In genomic region chr20:53939554-53940355, GRCh38 we compare ENCODE assay signal across 1 cellular context.
TF ChIP-seq lines count a peak whose summit lies in the region.

No MANE protein-coding gene starts in this region.

TF ChIP-seq in HepG2, 621 proteins besides CTCF, POLR2A, EP300 and RAD21 (continued from another document and continues in another):
- TF ChIP-seq CREM (IDR thresholded peaks at IDR 0.05) (no peak; the same call in none of the 2 replicates), CREM (CRISPR knock-in tag; IDR thresholded peaks at IDR 0.05) (no peak), ZNF710 (CRISPR knock-in tag; IDR thresholded peaks at IDR 0.05; ENCODE audit: borderline replicate concordance) (no peak; the same call in 1 of the 2 replicates), ZNF530 (CRISPR knock-in tag; IDR thresholded peaks at IDR 0.05; ENCODE audit: low read depth) (no peak), PRMT3 (CRISPR knock-in tag; IDR thresholded peaks at IDR 0.05; ENCODE audit: borderline replicate concordance, low read depth) (no peak), NKX3-1 (CRISPR knock-in tag; IDR thresholded peaks at IDR 0.05) (no peak), U2AF1 (optimal IDR thresholded peaks at IDR 0.05; ENCODE audit: low read depth, low read length) (no peak), CBX1 (IDR thresholded peaks at IDR 0.05; ENCODE audit: low read depth) (peak; percentile 55), AGO2 (optimal IDR thresholded peaks at IDR 0.05; ENCODE audit: low read depth, low read length) (no peak), CEBPB (IDR thresholded peaks at IDR 0.05; ENCODE audit: borderline replicate concordance, low read depth, low read length) (peak; percentile 92), ZNF331 (CRISPR knock-in tag; IDR thresholded peaks at IDR 0.05) (peak; percentile 73; the same call in 1 of the 2 replicates), FOXM1 (CRISPR knock-in tag; IDR thresholded peaks at IDR 0.05) (peak; percentile 25; the same call in 1 of the 2 replicates), GTF2F1 (IDR thresholded peaks at IDR 0.05; ENCODE audit: low read length) (no peak), SMARCC2 (IDR thresholded peaks at IDR 0.05) (no peak), ZNF136 (CRISPR knock-in tag; IDR thresholded peaks at IDR 0.05; ENCODE audit: low read depth) (no peak), ATF7-NPFF (CRISPR knock-in tag; IDR thresholded peaks at IDR 0.05; ENCODE audit: low read depth) (no peak), CEBPG (CRISPR knock-in tag; IDR thresholded peaks at IDR 0.05) (peak; percentile 97), GATAD2A (CRISPR knock-in tag; IDR thresholded peaks at IDR 0.05) (peak; percentile 81), JDP2 (CRISPR knock-in tag; IDR thresholded peaks at IDR 0.05; ENCODE audit: borderline replicate concordance) (no peak), ZSCAN25 (CRISPR knock-in tag; IDR thresholded peaks at IDR 0.05) (0 out of 2 replicates have a peak, but pooled peaks have one; percentile 48), SIX4 (CRISPR knock-in tag; IDR thresholded peaks at IDR 0.05) (no peak), ZNF703 (CRISPR knock-in tag; IDR thresholded peaks at IDR 0.05; ENCODE audit: borderline replicate concordance) (no peak), CHCHD3 (CRISPR knock-in tag; IDR thresholded peaks at IDR 0.05) (no peak), PAX8 (CRISPR knock-in tag; IDR thresholded peaks at IDR 0.05; ENCODE audit: borderline replicate concordance) (no peak), PPARG (CRISPR knock-in tag; conservative IDR thresholded peaks at IDR 0.05) (peak; percentile 83), SP2 (CRISPR knock-in tag; IDR thresholded peaks at IDR 0.05) (no peak), BRF2 (CRISPR knock-in tag; IDR thresholded peaks at IDR 0.05) (peak; percentile 68; the same call in 1 of the 2 replicates), TEAD3 (CRISPR knock-in tag; optimal IDR thresholded peaks at IDR 0.05; ENCODE audit: borderline replicate concordance) (peak; percentile 1), PAF1 (CRISPR knock-in tag; IDR thresholded peaks at IDR 0.05) (no peak), HIVEP1 (CRISPR knock-in tag; IDR thresholded peaks at IDR 0.05) (no peak), IKZF5 (CRISPR knock-in tag; IDR thresholded peaks at IDR 0.05) (peak; percentile 92), ZNF629 (CRISPR knock-in tag; conservative IDR thresholded peaks at IDR 0.05) (no peak), ZNF431 (CRISPR knock-in tag; IDR thresholded peaks at IDR 0.05; ENCODE audit: borderline replicate concordance, low read depth) (no peak), GFI1 (CRISPR knock-in tag; IDR thresholded peaks at IDR 0.05; ENCODE audit: borderline replicate concordance) (no peak), ZNF230 (CRISPR knock-in tag; IDR thresholded peaks at IDR 0.05) (0 out of 2 replicates have a peak, but pooled peaks have one; percentile 57), HOXA3 (CRISPR knock-in tag; IDR thresholded peaks at IDR 0.05) (peak; percentile 59; the same call in 1 of the 2 replicates), TAF15 (IDR thresholded peaks at IDR 0.05; ENCODE audit: low read depth, low read length, poor library complexity, severe bottlenecking) (no peak), NFRKB (IDR thresholded peaks at IDR 0.05) (no peak), ZNF335 (CRISPR knock-in tag; IDR thresholded peaks at IDR 0.05) (peak; percentile 51; the same call in 1 of the 2 replicates), ZNF383 (CRISPR knock-in tag; IDR thresholded peaks at IDR 0.05; ENCODE audit: borderline replicate concordance) (no peak), NR1H2 (CRISPR knock-in tag; IDR thresholded peaks at IDR 0.05; ENCODE audit: borderline replicate concordance, low read depth) (no peak)
- TF ChIP-seq, protein P1, sequence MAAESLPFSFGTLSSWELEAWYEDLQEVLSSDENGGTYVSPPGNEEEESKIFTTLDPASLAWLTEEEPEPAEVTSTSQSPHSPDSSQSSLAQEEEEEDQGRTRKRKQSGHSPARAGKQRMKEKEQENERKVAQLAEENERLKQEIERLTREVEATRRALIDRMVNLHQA (CRISPR knock-in tag; IDR thresholded peaks at IDR 0.05): no peak
- TF ChIP-seq, protein P2, sequence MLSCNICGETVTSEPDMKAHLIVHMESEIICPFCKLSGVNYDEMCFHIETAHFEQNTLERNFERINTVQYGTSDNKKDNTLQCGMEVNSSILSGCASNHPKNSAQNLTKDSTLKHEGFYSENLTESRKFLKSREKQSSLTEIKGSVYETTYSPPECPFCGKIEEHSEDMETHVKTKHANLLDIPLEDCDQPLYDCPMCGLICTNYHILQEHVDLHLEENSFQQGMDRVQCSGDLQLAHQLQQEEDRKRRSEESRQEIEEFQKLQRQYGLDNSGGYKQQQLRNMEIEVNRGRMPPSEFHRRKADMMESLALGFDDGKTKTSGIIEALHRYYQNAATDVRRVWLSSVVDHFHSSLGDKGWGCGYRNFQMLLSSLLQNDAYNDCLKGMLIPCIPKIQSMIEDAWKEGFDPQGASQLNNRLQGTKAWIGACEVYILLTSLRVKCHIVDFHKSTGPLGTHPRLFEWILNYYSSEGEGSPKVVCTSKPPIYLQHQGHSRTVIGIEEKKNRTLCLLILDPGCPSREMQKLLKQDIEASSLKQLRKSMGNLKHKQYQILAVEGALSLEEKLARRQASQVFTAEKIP (CRISPR knock-in tag; IDR thresholded peaks at IDR 0.05; ENCODE audit: borderline replicate concordance): no peak
- TF ChIP-seq, protein P3, sequence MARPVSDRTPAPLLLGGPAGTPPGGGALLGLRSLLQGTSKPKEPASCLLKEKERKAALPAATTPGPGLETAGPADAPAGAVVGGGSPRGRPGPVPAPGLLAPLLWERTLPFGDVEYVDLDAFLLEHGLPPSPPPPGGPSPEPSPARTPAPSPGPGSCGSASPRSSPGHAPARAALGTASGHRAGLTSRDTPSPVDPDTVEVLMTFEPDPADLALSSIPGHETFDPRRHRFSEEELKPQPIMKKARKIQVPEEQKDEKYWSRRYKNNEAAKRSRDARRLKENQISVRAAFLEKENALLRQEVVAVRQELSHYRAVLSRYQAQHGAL (CRISPR knock-in tag; IDR thresholded peaks at IDR 0.05; ENCODE audit: not compliant biosample characterization): peak; percentile 28
- TF ChIP-seq, protein P4, sequence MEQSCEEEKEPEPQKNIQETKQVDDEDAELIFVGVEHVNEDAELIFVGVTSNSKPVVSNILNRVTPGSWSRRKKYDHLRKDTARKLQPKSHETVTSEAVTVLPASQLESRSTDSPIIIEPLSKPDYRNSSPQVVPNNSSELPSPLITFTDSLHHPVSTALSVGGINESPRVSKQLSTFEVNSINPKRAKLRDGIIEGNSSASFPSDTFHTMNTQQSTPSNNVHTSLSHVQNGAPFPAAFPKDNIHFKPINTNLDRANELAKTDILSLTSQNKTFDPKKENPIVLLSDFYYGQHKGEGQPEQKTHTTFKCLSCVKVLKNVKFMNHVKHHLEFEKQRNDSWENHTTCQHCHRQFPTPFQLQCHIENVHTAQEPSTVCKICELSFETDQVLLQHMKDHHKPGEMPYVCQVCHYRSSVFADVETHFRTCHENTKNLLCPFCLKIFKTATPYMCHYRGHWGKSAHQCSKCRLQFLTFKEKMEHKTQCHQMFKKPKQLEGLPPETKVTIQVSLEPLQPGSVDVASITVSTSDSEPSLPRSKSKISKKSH (CRISPR knock-in tag; IDR thresholded peaks at IDR 0.05; ENCODE audit: borderline replicate concordance): no peak
- TF ChIP-seq, protein P5, sequence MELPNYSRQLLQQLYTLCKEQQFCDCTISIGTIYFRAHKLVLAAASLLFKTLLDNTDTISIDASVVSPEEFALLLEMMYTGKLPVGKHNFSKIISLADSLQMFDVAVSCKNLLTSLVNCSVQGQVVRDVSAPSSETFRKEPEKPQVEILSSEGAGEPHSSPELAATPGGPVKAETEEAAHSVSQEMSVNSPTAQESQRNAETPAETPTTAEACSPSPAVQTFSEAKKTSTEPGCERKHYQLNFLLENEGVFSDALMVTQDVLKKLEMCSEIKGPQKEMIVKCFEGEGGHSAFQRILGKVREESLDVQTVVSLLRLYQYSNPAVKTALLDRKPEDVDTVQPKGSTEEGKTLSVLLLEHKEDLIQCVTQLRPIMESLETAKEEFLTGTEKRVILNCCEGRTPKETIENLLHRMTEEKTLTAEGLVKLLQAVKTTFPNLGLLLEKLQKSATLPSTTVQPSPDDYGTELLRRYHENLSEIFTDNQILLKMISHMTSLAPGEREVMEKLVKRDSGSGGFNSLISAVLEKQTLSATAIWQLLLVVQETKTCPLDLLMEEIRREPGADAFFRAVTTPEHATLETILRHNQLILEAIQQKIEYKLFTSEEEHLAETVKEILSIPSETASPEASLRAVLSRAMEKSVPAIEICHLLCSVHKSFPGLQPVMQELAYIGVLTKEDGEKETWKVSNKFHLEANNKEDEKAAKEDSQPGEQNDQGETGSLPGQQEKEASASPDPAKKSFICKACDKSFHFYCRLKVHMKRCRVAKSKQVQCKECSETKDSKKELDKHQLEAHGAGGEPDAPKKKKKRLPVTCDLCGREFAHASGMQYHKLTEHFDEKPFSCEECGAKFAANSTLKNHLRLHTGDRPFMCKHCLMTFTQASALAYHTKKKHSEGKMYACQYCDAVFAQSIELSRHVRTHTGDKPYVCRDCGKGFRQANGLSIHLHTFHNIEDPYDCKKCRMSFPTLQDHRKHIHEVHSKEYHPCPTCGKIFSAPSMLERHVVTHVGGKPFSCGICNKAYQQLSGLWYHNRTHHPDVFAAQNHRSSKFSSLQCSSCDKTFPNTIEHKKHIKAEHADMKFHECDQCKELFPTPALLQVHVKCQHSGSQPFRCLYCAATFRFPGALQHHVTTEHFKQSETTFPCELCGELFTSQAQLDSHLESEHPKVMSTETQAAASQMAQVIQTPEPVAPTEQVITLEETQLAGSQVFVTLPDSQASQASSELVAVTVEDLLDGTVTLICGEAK (IDR thresholded peaks at IDR 0.05): no peak
- TF ChIP-seq, protein P5 (CRISPR knock-in tag; IDR thresholded peaks at IDR 0.05): no peak
- TF ChIP-seq, protein P6, sequence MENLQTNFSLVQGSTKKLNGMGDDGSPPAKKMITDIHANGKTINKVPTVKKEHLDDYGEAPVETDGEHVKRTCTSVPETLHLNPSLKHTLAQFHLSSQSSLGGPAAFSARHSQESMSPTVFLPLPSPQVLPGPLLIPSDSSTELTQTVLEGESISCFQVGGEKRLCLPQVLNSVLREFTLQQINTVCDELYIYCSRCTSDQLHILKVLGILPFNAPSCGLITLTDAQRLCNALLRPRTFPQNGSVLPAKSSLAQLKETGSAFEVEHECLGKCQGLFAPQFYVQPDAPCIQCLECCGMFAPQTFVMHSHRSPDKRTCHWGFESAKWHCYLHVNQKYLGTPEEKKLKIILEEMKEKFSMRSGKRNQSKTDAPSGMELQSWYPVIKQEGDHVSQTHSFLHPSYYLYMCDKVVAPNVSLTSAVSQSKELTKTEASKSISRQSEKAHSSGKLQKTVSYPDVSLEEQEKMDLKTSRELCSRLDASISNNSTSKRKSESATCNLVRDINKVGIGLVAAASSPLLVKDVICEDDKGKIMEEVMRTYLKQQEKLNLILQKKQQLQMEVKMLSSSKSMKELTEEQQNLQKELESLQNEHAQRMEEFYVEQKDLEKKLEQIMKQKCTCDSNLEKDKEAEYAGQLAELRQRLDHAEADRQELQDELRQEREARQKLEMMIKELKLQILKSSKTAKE (CRISPR knock-in tag; IDR thresholded peaks at IDR 0.05; ENCODE audit: borderline replicate concordance): no peak
